Comparison of ENCODE assay signal across 14 cellular contexts in the genomic region with DNA sequence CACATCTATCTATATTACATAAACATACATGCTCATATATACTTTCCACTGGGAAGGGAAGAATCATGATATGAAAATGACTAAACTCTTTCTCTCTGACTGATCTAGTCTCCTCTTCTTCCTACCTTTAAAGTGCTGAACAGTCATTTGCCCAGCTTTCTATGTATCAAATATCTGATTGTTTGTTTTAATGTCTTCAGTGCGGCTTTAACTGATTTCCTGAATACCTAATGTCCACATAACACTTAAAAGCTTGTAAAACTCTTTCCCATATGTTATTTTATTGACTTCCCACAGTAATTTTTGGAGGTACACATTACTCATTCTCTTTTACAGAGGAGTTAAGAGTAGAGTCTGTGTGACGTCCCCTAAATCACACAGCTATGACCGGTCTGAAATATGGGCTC. TPM values are rescaled to one million over a fixed set of nuclear protein-coding genes. Genes with fewer than 3 reads are reported as not detected.
A peak's percentile ranks its signal among the peaks of the same experiment; 100 is the strongest.
DNase-seq lines count a peak whose midpoint lies in the region; ATAC-seq and TF ChIP-seq lines count a peak whose summit lies in the region.
"Had no signal": no experiment of that assay in that cellular context is flagged by ENCODE, and none has a peak within 500 bp of the region (broad histone marks: within the 10 kb centered on the region; RNA-seq: fewer than 3 reads in every experiment).

No MANE protein-coding gene starts in this region.

- POLR2A ChIA-PET in activated CD4-positive, alpha-beta T cell treated with anti-CD3 and anti-CD28 coated beads, Interleukin-2, amount 10 ng/mL, durations not matched to agents 7 days and 5 days (lab: Charles Lee) = interaction anchor here (0.6 to 1.6 kb wide), 3 partner anchors 9 to 29 kb away, joined by 4 read pairs; no protein-coding TSS in a partner anchor
- POLR2A ChIA-PET in activated CD8-positive, alpha-beta T cell treated with anti-CD3 and anti-CD28 coated beads for 36 hours (lab: Charles Lee) = interaction anchor here (0.7 to 2.9 kb wide), 10 partner anchors 8 to 46 kb away, joined by 3 to 25 read pairs (median 5); a partner anchor contains a TSS

- WGBS in smooth muscle cell (ENCODE audit: low lambda C conversion rate) = 18% methylated on average over 3 of the region's 3 CpGs

- no peak overlapping the region for H3K4me3 ChIP-seq in smooth muscle cell

- H3K36me3 Mint-ChIP-seq in activated CD4-positive, alpha-beta T cell treated with anti-CD3 and anti-CD28 coated beads, Interleukin-2, amount 10 ng/mL, durations not matched to agents 7 days and 5 days (ENCODE audit: low read depth) = peaks cover 24% of the 10 kb centered on the region
- peaks cover 15% of the 10 kb centered on the region for H3K36me3 Mint-ChIP-seq in activated CD8-positive, alpha-beta T cell treated with anti-CD3 and anti-CD28 coated beads for 36 hours (ENCODE audit: low read depth)
- H3K36me3 Mint-ChIP-seq: naive B cell had no signal

- ATAC-seq in HG02610 (IDR thresholded peaks at IDR 0.05; ENCODE audit: unreplicated experiment) (peak; percentile 26), HG02798 (IDR thresholded peaks at IDR 0.05; ENCODE audit: poor library complexity, unreplicated experiment) (no peak)
- ATAC-seq in activated CD8-positive, alpha-beta T cell treated with anti-CD3 and anti-CD28 coated beads for 36 hours = peak; percentile 28

- peaks cover 83% of the 10 kb centered on the region for H3K4me1 Mint-ChIP-seq in activated CD4-positive, alpha-beta T cell treated with anti-CD3 and anti-CD28 coated beads, Interleukin-2, amount 10 ng/mL, durations not matched to agents 7 days and 5 days
- H3K4me1 Mint-ChIP-seq in activated CD8-positive, alpha-beta T cell treated with anti-CD3 and anti-CD28 coated beads for 36 hours (ENCODE audit: low read depth) = peaks cover 77% of the 10 kb centered on the region

- H3K4me1 ChIP-seq in smooth muscle cell (ENCODE audit: low read depth) = peaks cover 6% of the 10 kb centered on the region

- no peaks in the 10 kb centered on the region for H3K79me2 ChIP-seq in smooth muscle cell (ENCODE audit: low read depth)

- no peaks in the 10 kb centered on the region for H4K20me1 ChIP-seq in smooth muscle cell (ENCODE audit: low read depth)

- H3F3A ChIP-seq in smooth muscle cell (ENCODE audit: low read depth) = no peaks in the 10 kb centered on the region

- TF ChIP-seq CTCF in activated CD8-positive, alpha-beta T cell treated with anti-CD3 and anti-CD28 coated beads for 36 hours (IDR thresholded peaks at IDR 0.05) = no peak
- TF ChIP-seq CTCF in smooth muscle cell (IDR thresholded peaks at IDR 0.05; ENCODE audit: borderline replicate concordance, insufficient read depth, poor library complexity, severe bottlenecking) = no peak

- CTCF ChIA-PET in activated CD4-positive, alpha-beta T cell treated with anti-CD3 and anti-CD28 coated beads, Interleukin-2, amount 10 ng/mL, durations not matched to agents 7 days and 5 days (lab: Charles Lee) = interaction anchor here (1.0 to 1.5 kb wide), 6 partner anchors 14 to 525 kb away, joined by 3 to 4 read pairs (median 3); no protein-coding TSS in a partner anchor
- CTCF ChIA-PET in activated CD8-positive, alpha-beta T cell treated with anti-CD3 and anti-CD28 coated beads for 36 hours (lab: Charles Lee) = interaction anchor here (0.7 to 1.2 kb wide), 6 partner anchors 12 to 49 kb away, joined by 3 to 4 read pairs (median 3); a partner anchor contains a TSS

- H3K4me2 ChIP-seq in smooth muscle cell = peak overlapping the region; percentile 52

- intact Hi-C loops in activated CD8-positive, alpha-beta T cell treated with anti-CD3 and anti-CD28 coated beads for 36 hours (cut with micrococcal nuclease) = loop anchor here (1.0 kb wide), 1 partner anchor 8 kb away; no protein-coding TSS in a partner anchor

- peak overlapping the region; percentile 99 for H3K27ac Mint-ChIP-seq in activated CD4-positive, alpha-beta T cell treated with anti-CD3 and anti-CD28 coated beads, Interleukin-2, amount 10 ng/mL, durations not matched to agents 7 days and 5 days
- H3K27ac Mint-ChIP-seq in activated CD8-positive, alpha-beta T cell treated with anti-CD3 and anti-CD28 coated beads for 36 hours = peak overlapping the region; percentile 87

- H3K9me3 Mint-ChIP-seq in activated CD4-positive, alpha-beta T cell treated with anti-CD3 and anti-CD28 coated beads, Interleukin-2, amount 10 ng/mL, durations not matched to agents 7 days and 5 days = peaks cover 9% of the 10 kb centered on the region
- peaks cover 10% of the 10 kb centered on the region for H3K9me3 Mint-ChIP-seq in activated CD8-positive, alpha-beta T cell treated with anti-CD3 and anti-CD28 coated beads for 36 hours
- H3K9me3 Mint-ChIP-seq: naive B cell had no signal

- H3K27me3 Mint-ChIP-seq in activated CD4-positive, alpha-beta T cell treated with anti-CD3 and anti-CD28 coated beads, Interleukin-2, amount 10 ng/mL, durations not matched to agents 7 days and 5 days = no peaks in the 10 kb centered on the region
- H3K27me3 Mint-ChIP-seq in activated CD8-positive, alpha-beta T cell treated with anti-CD3 and anti-CD28 coated beads for 36 hours = no peaks in the 10 kb centered on the region
- H3K27me3 Mint-ChIP-seq: naive B cell had no signal

- H3K27me3 ChIP-seq in smooth muscle cell (ENCODE audit: low read depth) = no peaks in the 10 kb centered on the region

- H3K4me3 Mint-ChIP-seq in activated CD4-positive, alpha-beta T cell treated with anti-CD3 and anti-CD28 coated beads, Interleukin-2, amount 10 ng/mL, durations not matched to agents 7 days and 5 days = peak overlapping the region; percentile 34
- peak overlapping the region; percentile 54 for H3K4me3 Mint-ChIP-seq in activated CD8-positive, alpha-beta T cell treated with anti-CD3 and anti-CD28 coated beads for 36 hours
- H3K4me3 Mint-ChIP-seq: naive B cell had no signal

- peak overlapping the region; percentile 67 for H3K27ac ChIP-seq in smooth muscle cell (ENCODE audit: low read depth)

- no peak overlapping the region for H3K9ac ChIP-seq in smooth muscle cell (ENCODE audit: low read depth)

- H3K36me3 ChIP-seq in smooth muscle cell (ENCODE audit: low read depth) = no peaks in the 10 kb centered on the region

- no peaks in the 10 kb centered on the region for H3K9me3 ChIP-seq in smooth muscle cell (replicated peaks; ENCODE audit: low read depth)

- no peak for DNase-seq in activated CD4-positive, alpha-beta T cell treated with anti-CD3 and anti-CD28 coated beads, Interleukin-2, amount 10 ng/mL, durations not matched to agents 7 days and 5 days
- DNase-seq in activated CD4-positive, alpha-beta T cell treated with anti-CD3 and anti-CD28 coated beads, Interleukin-2, amount 50 U/mL, for 48 hours = no peak
- DNase-seq in activated CD8-positive, alpha-beta T cell treated with anti-CD3 and anti-CD28 coated beads for 36 hours = no peak
- no peak for DNase-seq in smooth muscle cell (lab: John Stamatoyannopoulos, UW; ENCODE audit: unreplicated experiment)
- no peak for DNase-seq in NK-92 treated with Interleukin-12 subunit alpha and Interleukin-12 subunit beta, amount 100 ng/mL, for 24 hours (lab: John Stamatoyannopoulos, UW)
- DNase-seq in activated CD8-positive, alpha-beta memory T cell treated with anti-CD3 and anti-CD28 coated beads, Interleukin-2, amount 50 U/mL, for 4 hours = no peak
- DNase-seq: naive B cell, NCI-H2171 treated with DMSO at 0.1 percent for 48 hours, RPMI8226, trophoblast cell had no signal

- no peak overlapping the region for H2AFZ ChIP-seq in smooth muscle cell (ENCODE audit: low read depth)

RNA-seq across cellular contexts. Expression of a gene that starts 28.2 kb away (rescaled TPM):
- 10 to 100 TPM; 60.4 to 66.3 TPM for total RNA-seq in activated CD4-positive, alpha-beta T cell treated with anti-CD3 and anti-CD28 coated beads, Interleukin-2, amount 10 ng/mL, durations not matched to agents 7 days and 5 days
- 10 to 100 TPM; 40.5 to 45.3 TPM for total RNA-seq in activated CD8-positive, alpha-beta T cell treated with anti-CD3 and anti-CD28 coated beads for 36 hours
- total RNA-seq in smooth muscle cell = 42.8 and 44.8 TPM in 2 replicates
- 19.3 and 25.8 TPM in 2 replicates for polyA plus RNA-seq in smooth muscle cell

RNA-seq across cellular contexts. Expression of a gene that starts 33.5 kb away (rescaled TPM):
- total RNA-seq in activated CD4-positive, alpha-beta T cell treated with anti-CD3 and anti-CD28 coated beads, Interleukin-2, amount 10 ng/mL, durations not matched to agents 7 days and 5 days = 10 to 100 TPM; 31.0 to 35.0 TPM
- total RNA-seq in activated CD8-positive, alpha-beta T cell treated with anti-CD3 and anti-CD28 coated beads for 36 hours = 1 to 10 TPM; 1.4 to 2.2 TPM
- not detected in 2 replicates for total RNA-seq in smooth muscle cell
- not detected in 2 replicates for polyA plus RNA-seq in smooth muscle cell
- total RNA-seq: H1 had no signal
- polyA plus RNA-seq: fibroblast of lung, H1 had no signal

RNA-seq across cellular contexts. Expression of a gene that starts 42.5 kb away (rescaled TPM):
- 100 to 1,000 TPM; 399 to 432 TPM for total RNA-seq in activated CD4-positive, alpha-beta T cell treated with anti-CD3 and anti-CD28 coated beads, Interleukin-2, amount 10 ng/mL, durations not matched to agents 7 days and 5 days
- total RNA-seq in activated CD8-positive, alpha-beta T cell treated with anti-CD3 and anti-CD28 coated beads for 36 hours = 100 to 1,000 TPM; 190 to 198 TPM
- total RNA-seq in smooth muscle cell = 161 and 179 TPM in 2 replicates
- polyA plus RNA-seq in smooth muscle cell = 99.9 and 111 TPM in 2 replicates

Comparison
In these comparisons a context has a peak if more than half of its experiments do, and no peak if none do; other contexts are left out.
1. RNA of a gene that starts 33.5 kb away (total RNA-seq): 31.0 to 35.0 TPM in activated CD4-positive, alpha-beta T cell treated with anti-CD3 and anti-CD28 coated beads, Interleukin-2, amount 10 ng/mL, durations not matched to agents 7 days and 5 days; 1.4 to 2.2 TPM in activated CD8-positive, alpha-beta T cell treated with anti-CD3 and anti-CD28 coated beads for 36 hours and not detected in smooth muscle cell; every median in the first group is over 10 times any median in the second.